In genomic region chr4:762211-763190, GRCh38 we compare ENCODE assay signal across 10 cellular contexts. TPM values are rescaled to one million over a fixed set of nuclear protein-coding genes. Genes with fewer than 3 reads are reported as not detected.
A peak's percentile ranks its signal among the peaks of the same experiment; 100 is the strongest.
DNase-seq lines count a peak whose midpoint lies in the region; ATAC-seq and TF ChIP-seq lines count a peak whose summit lies in the region.
"Had no signal": no experiment of that assay in that cellular context is flagged by ENCODE, and none has a peak within 500 bp of the region (broad histone marks: within the 10 kb centered on the region; RNA-seq: fewer than 3 reads in every experiment).

No MANE protein-coding gene starts in this region.

- no peaks in the 10 kb centered on the region for H3K27me3 Mint-ChIP-seq in stimulated activated naive CD8-positive, alpha-beta T cell treated with anti-CD3 and anti-CD28 coated beads, Interleukin-15, Interleukin-2, amounts not matched to agents 100 ng/mL and 50 ng/mL, for 24 hours
- no peaks in the 10 kb centered on the region for H3K27me3 Mint-ChIP-seq in type B pancreatic cell

- H3K9me3 Mint-ChIP-seq in stimulated activated naive CD8-positive, alpha-beta T cell treated with anti-CD3 and anti-CD28 coated beads, Interleukin-15, Interleukin-2, amounts not matched to agents 100 ng/mL and 50 ng/mL, for 24 hours: no peaks in the 10 kb centered on the region
- H3K9me3 Mint-ChIP-seq in type B pancreatic cell: no peaks in the 10 kb centered on the region

- intact Hi-C loops in left cardiac atrium (cut with DNase I): loop anchor here in 1 of 2 donors (10.0 kb wide), 1 partner anchor 48 kb away; no protein-coding TSS in a partner anchor

- H3K27ac Mint-ChIP-seq in stimulated activated naive CD8-positive, alpha-beta T cell treated with anti-CD3 and anti-CD28 coated beads, Interleukin-15, Interleukin-2, amounts not matched to agents 100 ng/mL and 50 ng/mL, for 24 hours: peak overlapping the region; percentile 38
- peak overlapping the region; percentile 40 for H3K27ac Mint-ChIP-seq in type B pancreatic cell

- H3K36me3 Mint-ChIP-seq in stimulated activated naive CD8-positive, alpha-beta T cell treated with anti-CD3 and anti-CD28 coated beads, Interleukin-15, Interleukin-2, amounts not matched to agents 100 ng/mL and 50 ng/mL, for 24 hours (ENCODE audit: low read depth): peaks cover 38% of the 10 kb centered on the region
- H3K36me3 Mint-ChIP-seq in type B pancreatic cell: peaks cover 61% of the 10 kb centered on the region

- peaks cover 22% of the 10 kb centered on the region for H3K4me1 Mint-ChIP-seq in stimulated activated naive CD8-positive, alpha-beta T cell treated with anti-CD3 and anti-CD28 coated beads, Interleukin-15, Interleukin-2, amounts not matched to agents 100 ng/mL and 50 ng/mL, for 24 hours (ENCODE audit: low read depth)
- H3K4me1 Mint-ChIP-seq in type B pancreatic cell (ENCODE audit: unreplicated experiment): peaks cover 9% of the 10 kb centered on the region

- H3K4me3 Mint-ChIP-seq in stimulated activated naive CD8-positive, alpha-beta T cell treated with anti-CD3 and anti-CD28 coated beads, Interleukin-15, Interleukin-2, amounts not matched to agents 100 ng/mL and 50 ng/mL, for 24 hours: no peak overlapping the region
- H3K4me3 Mint-ChIP-seq in type B pancreatic cell: peak overlapping the region; percentile 24

- no peak for ATAC-seq in stimulated activated naive CD8-positive, alpha-beta T cell treated with anti-CD3 and anti-CD28 coated beads, Interleukin-15, Interleukin-2, amounts not matched to agents 100 U/mL and 50 U/mL, for 24 hours
- ATAC-seq in left cardiac atrium (peak in 1 of 2 donors; percentile 4), HG02610 (IDR thresholded peaks at IDR 0.05; ENCODE audit: unreplicated experiment) (no peak), HG03097 (IDR thresholded peaks at IDR 0.05; ENCODE audit: low FRiP score, unreplicated experiment) (no peak)

- TF ChIP-seq CTCF in type B pancreatic cell (conservative IDR thresholded peaks at IDR 0.05): peak; percentile 58

- DNase-seq in stimulated activated naive CD8-positive, alpha-beta T cell treated with anti-CD3 and anti-CD28 coated beads, Interleukin-15, Interleukin-2, amounts not matched to agents 100 U/mL and 50 U/mL, for 24 hours: no peak
- peak; percentile 28 for DNase-seq in UCSD-AML1 (lab: John Stamatoyannopoulos, UW; ENCODE audit: unreplicated experiment)
- peak; percentile 17 for DNase-seq in left cardiac atrium
- no peak for DNase-seq in type B pancreatic cell (ENCODE audit: extremely low spot score, unreplicated experiment)
- no peak for DNase-seq in mesenteric fat pad (ENCODE audit: low spot score)
- DNase-seq: activated CD4-positive, alpha-beta T cell treated with anti-CD3 and anti-CD28 coated beads for 48 hours; NCI-H2081 treated with DMSO at 0.1 percent for 48 hours had no signal

RNA-seq across cellular contexts. Expression of gene PCGF3, which starts 56.9 kb away (rescaled TPM):
- total RNA-seq in left cardiac atrium: 10 to 100 TPM; 21.4 to 26.6 TPM
- total RNA-seq in type B pancreatic cell (ENCODE audit: low replicate concordance): 64.3 and 66.7 TPM in 2 replicates
- total RNA-seq in mesenteric fat pad: 34.7 TPM

Comparison
In these comparisons a context has a peak if more than half of its experiments do, and no peak if none do; other contexts are left out.
1. DNase-seq: peak in UCSD-AML1 (single experiment) and left cardiac atrium (single experiment); none in stimulated activated naive CD8-positive, alpha-beta T cell treated with anti-CD3 and anti-CD28 coated beads, Interleukin-15, Interleukin-2, amounts not matched to agents 100 U/mL and 50 U/mL, for 24 hours (single experiment), type B pancreatic cell (single experiment) and mesenteric fat pad (single experiment).